25 cellular contexts compared by ENCODE assay signal in the genomic region with DNA sequence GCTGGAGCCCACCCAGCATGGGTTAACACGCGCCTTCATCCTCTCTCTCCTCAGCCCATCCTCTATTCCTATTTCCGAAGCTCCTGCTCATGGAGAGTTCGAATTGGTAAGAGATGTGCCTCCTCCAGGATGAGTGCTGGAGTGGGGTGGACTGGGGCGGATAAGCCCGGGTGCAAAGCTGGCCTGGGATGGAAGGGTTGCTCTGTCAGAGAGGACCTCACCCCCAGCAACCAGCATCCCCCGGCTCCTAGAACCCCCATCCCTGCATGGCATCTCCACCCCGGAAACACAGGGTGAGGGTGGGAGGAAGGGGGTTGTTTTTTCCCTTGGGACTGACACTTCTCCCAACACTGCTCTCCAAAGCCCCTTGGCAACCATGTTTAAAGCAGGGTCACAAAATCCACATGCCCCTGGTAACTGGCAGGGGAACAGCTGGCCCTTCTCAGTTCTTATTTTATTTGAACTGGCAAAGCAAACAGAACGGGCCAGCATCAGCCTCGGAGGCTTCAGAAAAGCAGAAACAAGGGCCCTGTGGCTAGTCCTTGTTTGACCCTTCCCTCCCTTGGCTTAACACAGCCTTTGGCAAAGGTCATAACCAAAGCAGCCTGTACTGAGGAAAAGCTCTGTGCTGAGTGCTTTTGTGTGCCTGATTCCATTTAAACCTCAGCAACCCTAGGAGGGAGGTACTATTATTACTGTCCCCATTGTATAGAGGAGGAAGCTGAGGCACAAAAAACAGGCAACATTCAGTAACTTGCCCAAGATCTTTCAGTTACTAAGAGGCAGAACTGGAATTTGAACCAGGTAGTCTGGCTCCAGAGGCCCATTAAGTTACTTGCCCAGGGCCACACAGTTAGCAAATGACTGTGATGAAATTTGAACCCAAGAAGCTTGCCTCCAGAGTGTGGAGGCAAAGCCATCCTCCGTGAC. TPM values are rescaled to one million over a fixed set of nuclear protein-coding genes. Genes with fewer than 3 reads are reported as not detected.
"Had no signal": no experiment of that assay in that cellular context is flagged by ENCODE, and none has a peak within 500 bp of the region (broad histone marks: within the 10 kb centered on the region; RNA-seq: fewer than 3 reads in every experiment).

No MANE protein-coding gene starts in this region.

- DNase-seq: activated CD4-positive, alpha-beta T cell treated with anti-CD3 and anti-CD28 coated beads, Interleukin-2, amount 50 U/mL, for 1 hour; activated CD8-positive, alpha-beta memory T cell treated with anti-CD3 and anti-CD28 coated beads for 24 hours; activated CD8-positive, alpha-beta memory T cell treated with anti-CD3 and anti-CD28 coated beads, Interleukin-2, amount 50 U/mL, for 48 hours; activated effector memory CD4-positive, alpha-beta T cell treated with anti-CD3 and anti-CD28 coated beads, Interleukin-2, amount 50 U/mL, for 16 hours; activated T-cell treated with anti-CD3 and anti-CD28 coated beads, Interleukin-2, amount 50 U/mL, for 72 hours; colonic mucosa; erythroblast; foreskin melanocyte; glutamatergic neuron; hippocampal formation; left colon; posterior cingulate gyrus; stimulated activated CD4-positive, alpha-beta T cell treated with anti-CD3 and anti-CD28 coated beads, Interleukin-12 subunit alpha, Interleukin-12 subunit beta, amount 100 ng/mL, for 4 hours; stimulated activated CD4-positive, alpha-beta T cell treated with anti-CD3 and anti-CD28 coated beads, Interleukin-1b, Interleukin-23, amount 100 ng/mL, for 48 hours; stimulated activated naive CD4-positive, alpha-beta T cell treated with Interleukin-2 at 50 U/mL for 16 hours; substantia nigra; T-helper 9 cell had no signal

- H3K36me3 ChIP-seq: ascending aorta, colonic mucosa, tibial nerve, vagina had no signal

- H3K4me3 ChIP-seq: ascending aorta, colonic mucosa, lung, tibial nerve, vagina had no signal

- H3K9me3 ChIP-seq: ascending aorta, colonic mucosa, tibial nerve, vagina had no signal

- H3K27me3 ChIP-seq: ascending aorta, colonic mucosa, tibial nerve, vagina had no signal

- H3K27ac ChIP-seq: ascending aorta, colonic mucosa, tibial nerve, vagina had no signal

- ATAC-seq: activated CD4-positive, CD25-positive, alpha-beta regulatory T cell treated with anti-CD3 and anti-CD28 coated beads, Interleukin-2, amount 50 U/mL, for 24 hours; activated T-cell treated with anti-CD3 and anti-CD28 coated beads, Interleukin-2, amount 50 U/mL, for 72 hours; left colon; natural killer cell treated with Interleukin-12 subunit alpha and Interleukin-12 subunit beta and Interleukin-15 and Interleukin-18, amount 100 ng/mL, for 72 hours had no signal

- FAIRE-seq: endometrium had no signal

- H3K4me1 ChIP-seq: ascending aorta had no signal

RNA-seq across cellular contexts. Expression of gene SAMD15, which starts 52.1 kb away (rescaled TPM):
- total RNA-seq: ascending aorta, vagina had no signal

RNA-seq across cellular contexts. Expression of gene NGB, which starts 54.1 kb away (rescaled TPM):
- total RNA-seq: activated T-cell treated with anti-CD3 and anti-CD28 coated beads, Interleukin-2, amount 50 U/mL, for 72 hours; ascending aorta; lung; mesothelial cell of epicardium; natural killer cell treated with Interleukin-12 subunit alpha and Interleukin-12 subunit beta and Interleukin-15 and Interleukin-18, amount 100 ng/mL, for 72 hours; tibial nerve had no signal
- polyA plus RNA-seq: lung had no signal
